18 cellular contexts compared by ENCODE assay signal in genomic region chr14:101723061-101723595, GRCh38. TPM values are rescaled to one million over a fixed set of nuclear protein-coding genes. Genes with fewer than 3 reads are reported as not detected.
DNase-seq lines count a peak whose midpoint lies in the region; ATAC-seq lines count a peak whose summit lies in the region.
"Had no signal": no experiment of that assay in that cellular context is flagged by ENCODE, and none has a peak within 500 bp of the region (broad histone marks: within the 10 kb centered on the region; RNA-seq: fewer than 3 reads in every experiment).

No MANE protein-coding gene starts in this region.

- H2AK5ac ChIP-seq in mesenchymal stem cell (ENCODE audit: low read length, severe bottlenecking), result no peak overlapping the region

- no peaks in the 10 kb centered on the region for H3K9me3 Mint-ChIP-seq in stimulated activated naive CD8-positive, alpha-beta T cell treated with anti-CD3 and anti-CD28 coated beads, Interleukin-15, Interleukin-2, amounts not matched to agents 100 ng/mL and 50 ng/mL, for 24 hours
- no peaks in the 10 kb centered on the region for H3K9me3 Mint-ChIP-seq in stimulated activated naive CD8-positive, alpha-beta T cell treated with anti-CD3 and anti-CD28 coated beads, Interleukin-15, amount 100 ng/mL, for 72 hours
- no peaks in the 10 kb centered on the region for H3K9me3 Mint-ChIP-seq in activated naive CD8-positive, alpha-beta T cell (ENCODE audit: low read depth)

- DNase-seq in stimulated activated naive CD8-positive, alpha-beta T cell treated with anti-CD3 and anti-CD28 coated beads, Interleukin-15, amount 100 ng/mL, for 72 hours, result no peak
- DNase-seq in mesenchymal stem cell, result no peak
- DNase-seq in AG08396 (ENCODE audit: low spot score), result no peak
- no peak for DNase-seq in MG63
- DNase-seq in stimulated activated naive CD4-positive, alpha-beta T cell (lab: John Stamatoyannopoulos, UW), result no peak
- no peak for DNase-seq in RPMI8226
- DNase-seq: activated CD4-positive, alpha-beta T cell treated with anti-CD3 and anti-CD28 coated beads, Interleukin-2, amount 50 U/mL, for 1 hour; activated gamma-delta T cell treated with Interleukin-2 at 50 U/mL for 16 hours; DMS79; effector CD8-positive, alpha-beta T cell; foreskin fibroblast; left lung; NCI-H1092 treated with DMSO at 0.1 percent for 48 hours; NCI-H2171 treated with DMSO at 0.1 percent for 48 hours; psoas muscle; stimulated activated CD4-positive, alpha-beta T cell treated with anti-CD3 and anti-CD28 coated beads, Interleukin-12 subunit alpha, Interleukin-12 subunit beta, amount 100 ng/mL, for 4 hours had no signal

- H3K9ac ChIP-seq in mesenchymal stem cell (ENCODE audit: low read length), result no peak overlapping the region

- H3K23ac ChIP-seq in mesenchymal stem cell (ENCODE audit: low read length in 2 of 2), result no peak overlapping the region

- H3K79me1 ChIP-seq in mesenchymal stem cell (replicated peaks; ENCODE audit: low read length, poor library complexity, severe bottlenecking), result no peaks in the 10 kb centered on the region

- H2BK12ac ChIP-seq in mesenchymal stem cell (ENCODE audit: low read length in 2 of 2), result no peak overlapping the region

- no peaks in the 10 kb centered on the region for H3K9me3 ChIP-seq in mesenchymal stem cell (ENCODE audit: control insufficient read depth, low read length)
- no peaks in the 10 kb centered on the region for H3K9me3 ChIP-seq in MG63
- H3K9me3 ChIP-seq: left lung, psoas muscle had no signal

- H3K4me1 ChIP-seq in mesenchymal stem cell (ENCODE audit: control insufficient read depth, insufficient read depth, low read depth, low read length), result peaks cover 5% of the 10 kb centered on the region

- no peak for ATAC-seq in stimulated activated naive CD8-positive, alpha-beta T cell treated with anti-CD3 and anti-CD28 coated beads, Interleukin-15, amount 100 ng/mL, for 72 hours

- H2BK15ac ChIP-seq in mesenchymal stem cell (ENCODE audit: low read depth, poor library complexity, severe bottlenecking), result peak overlapping the region; percentile 21

- H3K18ac ChIP-seq in mesenchymal stem cell (ENCODE audit: low read depth in 1 of 2, low read length in 2 of 2), result no peak overlapping the region

- no peak overlapping the region for H3K4ac ChIP-seq in mesenchymal stem cell (ENCODE audit: low read depth in 1 of 2, low read length in 2 of 2)

- H3K4me1 Mint-ChIP-seq in stimulated activated naive CD8-positive, alpha-beta T cell treated with anti-CD3 and anti-CD28 coated beads, Interleukin-15, Interleukin-2, amounts not matched to agents 100 ng/mL and 50 ng/mL, for 24 hours (ENCODE audit: low read depth), result peaks cover 56% of the 10 kb centered on the region
- peaks cover 57% of the 10 kb centered on the region for H3K4me1 Mint-ChIP-seq in stimulated activated naive CD8-positive, alpha-beta T cell treated with anti-CD3 and anti-CD28 coated beads, Interleukin-15, amount 100 ng/mL, for 72 hours
- peaks cover 52% of the 10 kb centered on the region for H3K4me1 Mint-ChIP-seq in activated naive CD8-positive, alpha-beta T cell (ENCODE audit: low read depth)

- H3K27me3 Mint-ChIP-seq in stimulated activated naive CD8-positive, alpha-beta T cell treated with anti-CD3 and anti-CD28 coated beads, Interleukin-15, Interleukin-2, amounts not matched to agents 100 ng/mL and 50 ng/mL, for 24 hours, result no peaks in the 10 kb centered on the region
- H3K27me3 Mint-ChIP-seq in stimulated activated naive CD8-positive, alpha-beta T cell treated with anti-CD3 and anti-CD28 coated beads, Interleukin-15, amount 100 ng/mL, for 72 hours, result no peaks in the 10 kb centered on the region
- no peaks in the 10 kb centered on the region for H3K27me3 Mint-ChIP-seq in activated naive CD8-positive, alpha-beta T cell

- H3K14ac ChIP-seq in mesenchymal stem cell (ENCODE audit: low read length in 2 of 2), result no peak overlapping the region

- no peaks in the 10 kb centered on the region for H3K36me3 Mint-ChIP-seq in stimulated activated naive CD8-positive, alpha-beta T cell treated with anti-CD3 and anti-CD28 coated beads, Interleukin-15, Interleukin-2, amounts not matched to agents 100 ng/mL and 50 ng/mL, for 24 hours (ENCODE audit: low read depth)
- H3K36me3 Mint-ChIP-seq in activated naive CD8-positive, alpha-beta T cell, result no peaks in the 10 kb centered on the region

- no peak overlapping the region for H4K91ac ChIP-seq in mesenchymal stem cell (ENCODE audit: low read length)

- H3K4me3 ChIP-seq in mesenchymal stem cell (ENCODE audit: insufficient read depth in 1 of 2, low read depth in 1 of 2, low read length in 2 of 2) (no peak overlapping the region), MG63 (no peak overlapping the region)
- H3K4me3 ChIP-seq: left lung, psoas muscle had no signal

- H2AFZ ChIP-seq in mesenchymal stem cell (ENCODE audit: low read depth, low read length), result no peak overlapping the region

- H3K4me2 ChIP-seq in mesenchymal stem cell (ENCODE audit: low read length, poor library complexity, severe bottlenecking), result no peak overlapping the region

- no peak overlapping the region for H3K27ac ChIP-seq in mesenchymal stem cell (ENCODE audit: low read length, poor library complexity, severe bottlenecking)
- H3K27ac ChIP-seq: psoas muscle had no signal

- peak overlapping the region; percentile 21 for H3K4me3 Mint-ChIP-seq in stimulated activated naive CD8-positive, alpha-beta T cell treated with anti-CD3 and anti-CD28 coated beads, Interleukin-15, Interleukin-2, amounts not matched to agents 100 ng/mL and 50 ng/mL, for 24 hours
- H3K4me3 Mint-ChIP-seq in stimulated activated naive CD8-positive, alpha-beta T cell treated with anti-CD3 and anti-CD28 coated beads, Interleukin-15, amount 100 ng/mL, for 72 hours, result peak overlapping the region in 1 of 2 donors; percentile 15
- H3K4me3 Mint-ChIP-seq in activated naive CD8-positive, alpha-beta T cell, result no peak overlapping the region

- 98% methylated on average over 6 of the region's 8 CpGs for WGBS in mesenchymal stem cell

- H4K8ac ChIP-seq in mesenchymal stem cell (ENCODE audit: low read length), result no peak overlapping the region

- no peaks in the 10 kb centered on the region for H3K36me3 ChIP-seq in mesenchymal stem cell (ENCODE audit: control insufficient read depth in 1 of 2, insufficient read depth in 2 of 2, low read depth in 1 of 2, low read length in 2 of 2)
- H3K36me3 ChIP-seq in MG63, result no peaks in the 10 kb centered on the region
- H3K36me3 ChIP-seq: left lung had no signal

- H3K27me3 ChIP-seq in mesenchymal stem cell (ENCODE audit: control insufficient read depth in 1 of 2, insufficient read depth in 1 of 2, low read length in 2 of 2) (peaks cover 0 to 20% of the 10 kb centered on the region in 2 experiments), MG63 (no peaks in the 10 kb centered on the region)
- H3K27me3 ChIP-seq: left lung had no signal

- no peak overlapping the region for H2BK120ac ChIP-seq in mesenchymal stem cell (ENCODE audit: low read depth, low read length)

- H2BK5ac ChIP-seq in mesenchymal stem cell (ENCODE audit: low read depth, low read length, poor library complexity, severe bottlenecking), result no peak overlapping the region

- H3K27ac Mint-ChIP-seq in stimulated activated naive CD8-positive, alpha-beta T cell treated with anti-CD3 and anti-CD28 coated beads, Interleukin-15, Interleukin-2, amounts not matched to agents 100 ng/mL and 50 ng/mL, for 24 hours, result peak overlapping the region; percentile 74
- H3K27ac Mint-ChIP-seq in stimulated activated naive CD8-positive, alpha-beta T cell treated with anti-CD3 and anti-CD28 coated beads, Interleukin-15, amount 100 ng/mL, for 72 hours, result no peak overlapping the region
- H3K27ac Mint-ChIP-seq in activated naive CD8-positive, alpha-beta T cell, result peak overlapping the region; percentile 85

RNA-seq across cellular contexts. Expression of gene PPP2R5C, which starts 38.4 kb away (rescaled TPM):
- 131 TPM for polyA plus RNA-seq in mesenchymal stem cell (2013, experiment 1 of 2)
- polyA plus RNA-seq in mesenchymal stem cell (2013, experiment 2 of 2), result 141 TPM
- 53.3 and 72.1 TPM in 2 replicates for total RNA-seq in MG63 (2014; rRNA removed; shearing (Covaris generic); ENCODE audit: low replicate concordance)

Comparison
In these comparisons a context has a peak if more than half of its experiments do, and no peak if none do; other contexts are left out.
1. H3K27ac Mint-ChIP-seq: peak in stimulated activated naive CD8-positive, alpha-beta T cell treated with anti-CD3 and anti-CD28 coated beads, Interleukin-15, Interleukin-2, amounts not matched to agents 100 ng/mL and 50 ng/mL, for 24 hours (single experiment) and activated naive CD8-positive, alpha-beta T cell (single experiment); none in stimulated activated naive CD8-positive, alpha-beta T cell treated with anti-CD3 and anti-CD28 coated beads, Interleukin-15, amount 100 ng/mL, for 72 hours (0 of 2).